ENCODE assay signal across 1 cellular context in the genomic region with DNA sequence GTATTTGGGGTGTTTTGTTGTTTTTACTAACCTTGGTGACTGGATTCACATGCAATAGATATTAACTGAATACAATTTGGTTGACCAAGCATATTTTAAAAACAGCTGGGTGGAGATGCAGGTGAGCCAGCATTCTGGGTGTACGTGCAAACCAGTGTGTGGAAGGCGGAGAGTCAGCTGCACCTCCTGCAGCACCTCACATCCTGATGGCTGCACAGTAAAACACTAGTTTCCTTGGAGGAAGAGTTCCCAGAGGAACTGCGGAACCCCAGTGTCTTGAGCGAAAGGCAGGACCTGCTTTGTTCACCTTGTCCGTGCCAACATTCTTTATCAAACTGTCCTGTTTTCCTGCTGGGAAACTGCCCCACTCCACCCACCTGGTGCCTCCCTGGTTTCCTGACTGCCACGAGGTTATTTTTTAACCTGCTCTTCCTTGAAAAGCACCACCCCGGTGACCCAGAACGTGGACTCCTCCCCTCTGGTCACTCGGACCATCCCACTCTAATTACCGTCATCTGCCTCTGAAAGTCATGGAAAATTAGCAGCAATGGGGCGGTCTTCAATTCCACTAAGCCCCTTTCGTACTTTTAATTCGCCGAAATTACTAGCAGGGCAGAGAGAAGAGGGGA.
TF ChIP-seq lines count a peak whose summit lies in the region.

No MANE protein-coding gene starts in this region.

TF ChIP-seq in H1, 55 proteins besides CTCF, POLR2A, EP300 and RAD21:
- TF ChIP-seq HDAC2 (IDR thresholded peaks at IDR 0.05; ENCODE audit: borderline replicate concordance in 1 of 2, low read depth in 2 of 2, low read length in 2 of 2) (no peak), NANOG (IDR thresholded peaks at IDR 0.05; ENCODE audit: insufficient read depth, low read depth, low read length, poor library complexity, severe bottlenecking) (no peak), ZNF274 (IDR thresholded peaks at IDR 0.05; ENCODE audit: borderline replicate concordance, extremely low read depth, low read length) (no peak), TBP (IDR thresholded peaks at IDR 0.05; ENCODE audit: low read depth, low read length) (no peak), KDM5A (IDR thresholded peaks at IDR 0.05; ENCODE audit: low read length) (no peak), CHD1 (IDR thresholded peaks at IDR 0.05; ENCODE audit: low read depth, low read length) (no peak), CTBP2 (IDR thresholded peaks at IDR 0.05; ENCODE audit: borderline replicate concordance, insufficient read depth, insufficient read length, low read length) (no peak), CBX5 (IDR thresholded peaks at IDR 0.05; ENCODE audit: low read depth, low read length) (no peak), SIN3A (conservative IDR thresholded peaks at IDR 0.05 in 1 of 2, IDR thresholded peaks at IDR 0.05 in 1 of 2; ENCODE audit: low read depth in 1 of 2, low read length in 2 of 2) (no peak), HDAC6 (IDR thresholded peaks at IDR 0.05; ENCODE audit: low read depth, low read length) (no peak), RBBP5 (IDR thresholded peaks at IDR 0.05; ENCODE audit: borderline replicate concordance, low read depth, low read length) (no peak), SP4 (IDR thresholded peaks at IDR 0.05; ENCODE audit: low read length) (no peak)
- TF ChIP-seq, protein P1, sequence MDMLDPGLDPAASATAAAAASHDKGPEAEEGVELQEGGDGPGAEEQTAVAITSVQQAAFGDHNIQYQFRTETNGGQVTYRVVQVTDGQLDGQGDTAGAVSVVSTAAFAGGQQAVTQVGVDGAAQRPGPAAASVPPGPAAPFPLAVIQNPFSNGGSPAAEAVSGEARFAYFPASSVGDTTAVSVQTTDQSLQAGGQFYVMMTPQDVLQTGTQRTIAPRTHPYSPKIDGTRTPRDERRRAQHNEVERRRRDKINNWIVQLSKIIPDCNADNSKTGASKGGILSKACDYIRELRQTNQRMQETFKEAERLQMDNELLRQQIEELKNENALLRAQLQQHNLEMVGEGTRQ (IDR thresholded peaks at IDR 0.05; ENCODE audit: low read length), result no peak
- TF ChIP-seq, protein P2, sequence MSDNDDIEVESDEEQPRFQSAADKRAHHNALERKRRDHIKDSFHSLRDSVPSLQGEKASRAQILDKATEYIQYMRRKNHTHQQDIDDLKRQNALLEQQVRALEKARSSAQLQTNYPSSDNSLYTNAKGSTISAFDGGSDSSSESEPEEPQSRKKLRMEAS (IDR thresholded peaks at IDR 0.05), result no peak
- TF ChIP-seq, protein P3, sequence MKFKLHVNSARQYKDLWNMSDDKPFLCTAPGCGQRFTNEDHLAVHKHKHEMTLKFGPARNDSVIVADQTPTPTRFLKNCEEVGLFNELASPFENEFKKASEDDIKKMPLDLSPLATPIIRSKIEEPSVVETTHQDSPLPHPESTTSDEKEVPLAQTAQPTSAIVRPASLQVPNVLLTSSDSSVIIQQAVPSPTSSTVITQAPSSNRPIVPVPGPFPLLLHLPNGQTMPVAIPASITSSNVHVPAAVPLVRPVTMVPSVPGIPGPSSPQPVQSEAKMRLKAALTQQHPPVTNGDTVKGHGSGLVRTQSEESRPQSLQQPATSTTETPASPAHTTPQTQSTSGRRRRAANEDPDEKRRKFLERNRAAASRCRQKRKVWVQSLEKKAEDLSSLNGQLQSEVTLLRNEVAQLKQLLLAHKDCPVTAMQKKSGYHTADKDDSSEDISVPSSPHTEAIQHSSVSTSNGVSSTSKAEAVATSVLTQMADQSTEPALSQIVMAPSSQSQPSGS (IDR thresholded peaks at IDR 0.05; ENCODE audit: low read length), result no peak
TF ChIP-seq in H1: peak in this region for 0.
